In genomic region chr3:22372292-22372949, GRCh38 we compare ENCODE assay signal across 10 cellular contexts.
DNase-seq lines count a peak whose midpoint lies in the region; ATAC-seq and TF ChIP-seq lines count a peak whose summit lies in the region.
"Had no signal": no experiment of that assay in that cellular context is flagged by ENCODE, and none has a peak within 500 bp of the region (broad histone marks: within the 10 kb centered on the region; RNA-seq: fewer than 3 reads in every experiment).

No MANE protein-coding gene starts in this region.

- ATAC-seq in SK-N-SH treated with all-trans-retinoic acid at 6 μM for 48 hours (peak; percentile 63), GM19452 (IDR thresholded peaks at IDR 0.05; ENCODE audit: unreplicated experiment) (no peak), GM21515 (IDR thresholded peaks at IDR 0.05; ENCODE audit: unreplicated experiment) (no peak)

- DNase-seq in G401 (ENCODE audit: low spot score) (peak; percentile 75), cardiac muscle cell (ENCODE audit: low read depth in 1 of 2, low spot score in 1 of 2) (peak; percentile 8 to 70), posterior vena cava (ENCODE audit: low spot score) (peak; percentile 75), NCI-H1694 treated with DMSO at 0.1 percent for 48 hours (lab: John Stamatoyannopoulos, UW) (no peak), transverse colon (no peak)
- DNase-seq: activated T-cell treated with anti-CD3 and anti-CD28 coated beads, Interleukin-2, amount 50 U/mL, for 48 hours had no signal

- TF ChIP-seq CTCF in cardiac muscle cell (IDR thresholded peaks at IDR 0.05; ENCODE audit: low read depth, low read length), result no peak
- TF ChIP-seq CTCF in transverse colon (IDR thresholded peaks at IDR 0.05), result no peak

- peak overlapping the region; percentile 28 for H3K4me3 ChIP-seq in cardiac muscle cell
- peak overlapping the region in 1 of 4 donors; percentile 32 for H3K4me3 ChIP-seq in transverse colon
- H3K4me3 ChIP-seq: SJSA1 had no signal

- H3K27me3 ChIP-seq in cardiac muscle cell (peaks cover 79% of the 10 kb centered on the region), transverse colon (peaks cover 30% of the 10 kb centered on the region)
- H3K27me3 ChIP-seq: SJSA1 had no signal

- H3K27ac ChIP-seq in cardiac muscle cell (no peak overlapping the region), transverse colon (no peak overlapping the region)
- H3K27ac ChIP-seq: SJSA1 had no signal

- intact Hi-C loops in posterior vena cava (cut with DNase I) (no loop called here), transverse colon (cut with DNase I; ENCODE audit: low total_unique reads) (no loop called here)

- H3K36me3 ChIP-seq in cardiac muscle cell (no peaks in the 10 kb centered on the region), transverse colon (no peaks in the 10 kb centered on the region)
- H3K36me3 ChIP-seq: SJSA1 had no signal

- H3K9me3 ChIP-seq in cardiac muscle cell (ENCODE audit: low read depth), result no peaks in the 10 kb centered on the region
- H3K9me3 ChIP-seq in transverse colon, result no peaks in the 10 kb centered on the region
- H3K9me3 ChIP-seq: SJSA1 had no signal

- 27% methylated on average over 69 of the region's 70 CpGs; no CpG with 5 or more reads in 1 of the 2 donors for WGBS in transverse colon (ENCODE audit: low coverage in 1 of 2), 2 donors

- no peak for TF ChIP-seq POLR2A in transverse colon (IDR thresholded peaks at IDR 0.05)

- in situ Hi-C loops in G401 (cut with HindIII; ENCODE audit: low sequenced_read_pairs) (no loop called here), transverse colon (cut with MboI; ENCODE audit: low pct_ligation_motif_present in 1 of 4, low pct_unique_long_range_greater_than_20kb in 1 of 4, low sequenced_read_pairs in 3 of 4) (no loop called here)

- H3K4me1 ChIP-seq in cardiac muscle cell (ENCODE audit: low read depth) (no peaks in the 10 kb centered on the region), transverse colon (peaks cover 0 to 9% (median 4%) of the 10 kb centered on the region in 4 donors)
- H3K4me1 ChIP-seq: SJSA1 had no signal

- TF ChIP-seq EP300 in transverse colon (IDR thresholded peaks at IDR 0.05; ENCODE audit: low read depth), result no peak

TF ChIP-seq in SK-N-SH treated with all-trans-retinoic acid at 6 μM for 48 hours, 23 proteins besides CTCF, POLR2A, EP300 and RAD21:
- TF ChIP-seq ZFP30 (CRISPR knock-in tag; IDR thresholded peaks at IDR 0.05) (no peak), PATZ1 (CRISPR knock-in tag; IDR thresholded peaks at IDR 0.05; ENCODE audit: borderline replicate concordance) (no peak), CSDC2 (CRISPR knock-in tag; IDR thresholded peaks at IDR 0.05) (no peak), OSR1 (CRISPR knock-in tag; IDR thresholded peaks at IDR 0.05) (no peak), ZNF565 (CRISPR knock-in tag; conservative IDR thresholded peaks at IDR 0.05; ENCODE audit: low read depth) (no peak), SNAI2 (CRISPR knock-in tag; IDR thresholded peaks at IDR 0.05) (no peak), PPARA (CRISPR knock-in tag; IDR thresholded peaks at IDR 0.05; ENCODE audit: borderline replicate concordance) (no peak), ZNF70 (CRISPR knock-in tag; IDR thresholded peaks at IDR 0.05) (no peak)

Comparison
In these comparisons a context has a peak if more than half of its experiments do, and no peak if none do; other contexts are left out.
1. DNase-seq: peak in G401 (single experiment), cardiac muscle cell (2 of 2) and posterior vena cava (single experiment); none in NCI-H1694 treated with DMSO at 0.1 percent for 48 hours (single experiment) and transverse colon (single experiment).